In the genomic region with DNA sequence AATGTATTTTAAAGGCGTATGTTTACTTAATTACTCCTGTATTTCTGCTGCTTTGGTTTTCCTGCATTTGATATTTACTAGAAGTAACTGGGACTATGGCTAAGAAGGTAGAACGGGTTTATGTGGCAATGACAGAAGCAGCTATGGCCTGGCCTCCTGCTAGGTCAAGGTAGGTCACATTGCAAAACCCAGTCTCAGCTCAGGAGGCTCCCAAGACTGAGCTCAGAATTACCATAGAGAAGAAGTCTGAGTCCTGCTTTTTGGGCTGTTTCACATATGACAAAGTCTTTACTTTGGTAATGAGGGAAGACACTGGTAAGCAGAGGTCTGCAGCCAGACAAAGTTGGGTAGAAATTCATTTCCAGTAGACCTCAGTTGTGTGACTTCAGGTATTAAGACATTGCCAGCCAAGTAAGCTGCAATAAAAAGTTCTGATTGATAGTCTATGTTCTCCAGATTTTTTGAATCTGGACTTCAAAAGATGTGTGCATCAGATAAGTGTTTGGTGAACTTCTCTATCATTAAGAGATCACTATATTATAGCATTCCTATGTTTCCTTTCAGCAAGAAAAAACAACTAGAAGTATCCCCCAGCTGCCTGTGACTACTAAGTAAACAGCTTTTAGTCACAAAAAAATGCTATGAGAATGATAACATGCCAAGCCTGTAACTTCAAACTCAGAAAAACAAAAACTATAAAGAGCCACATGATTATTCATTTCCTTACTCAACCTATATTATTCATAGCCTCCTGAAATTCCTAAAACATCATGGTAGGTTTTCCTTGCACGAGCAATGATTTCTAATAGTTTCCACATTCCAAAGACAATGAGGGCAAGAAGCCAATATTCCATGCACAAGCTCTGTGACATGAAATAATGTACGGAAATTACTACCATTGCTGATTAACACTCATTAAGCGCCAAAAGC, we compare ENCODE assay signal across 22 cellular contexts.
DNase-seq lines count a peak whose midpoint lies in the region; ATAC-seq and TF ChIP-seq lines count a peak whose summit lies in the region.
"Had no signal": no experiment of that assay in that cellular context is flagged by ENCODE, and none has a peak within 500 bp of the region (broad histone marks: within the 10 kb centered on the region; RNA-seq: fewer than 3 reads in every experiment).

No MANE protein-coding gene starts in this region.

- TF ChIP-seq CTCF in cardiac fibroblast (IDR thresholded peaks at IDR 0.05; ENCODE audit: low read depth, low read length) (no peak), MM.1S (IDR thresholded peaks at IDR 0.05; ENCODE audit: low read length) (no peak)

- peak; percentile 14 for DNase-seq in AG08396 (ENCODE audit: low spot score)
- peak; percentile 78 for DNase-seq in HT1080 (ENCODE audit: low read depth)
- peak; percentile 69 to 85 for DNase-seq in cardiac fibroblast (ENCODE audit: low read depth in 2 of 2)
- peak; percentile 96 for DNase-seq in glomerular endothelial cell (ENCODE audit: extremely low read depth, low read depth, low spot score)
- no peak for DNase-seq in MM.1S
- DNase-seq in NCI-H146 treated with DMSO at 0.1 percent for 48 hours (lab: John Stamatoyannopoulos, UW; ENCODE audit: unreplicated experiment), result no peak
- DNase-seq: activated CD8-positive, alpha-beta T cell treated with anti-CD3 and anti-CD28 coated beads for 36 hours; activated T-cell treated with anti-CD3 and anti-CD28 coated beads, Interleukin-2, amount 50 U/mL, for 48 hours; CD8-positive, alpha-beta T cell; DMS79 treated with DMSO at 0.1 percent for 48 hours; GOT3; left cardiac atrium; NCI-H2029; NCI-H510A; retina; SHP77 treated with DMSO at 0.1 percent for 48 hours; T-helper 17 cell; upper lobe of right lung; WERI-Rb-1 had no signal

- no peak overlapping the region for H3K4me3 ChIP-seq in cardiac fibroblast (replicated peaks in 1 of 2; ENCODE audit: low read depth in 2 of 2, low read length in 2 of 2)
- H3K4me3 ChIP-seq in MM.1S (ENCODE audit: low read length), result no peak overlapping the region
- H3K4me3 ChIP-seq: A549, upper lobe of right lung had no signal

- no peaks in the 10 kb centered on the region for H3F3A ChIP-seq in MM.1S (ENCODE audit: insufficient read depth, low read length)

- H3K27me3 ChIP-seq in MM.1S (replicated peaks; ENCODE audit: insufficient read depth, low read length), result no peaks in the 10 kb centered on the region
- H3K27me3 ChIP-seq: upper lobe of right lung had no signal

- no peak overlapping the region for H3K9ac ChIP-seq in MM.1S (ENCODE audit: low read length)

- H3K9me2 ChIP-seq in MM.1S (replicated peaks; ENCODE audit: insufficient read depth, low read length), result no peaks in the 10 kb centered on the region

- no peaks in the 10 kb centered on the region for H3K79me2 ChIP-seq in MM.1S (ENCODE audit: low read length)

- no peak overlapping the region for H3K27ac ChIP-seq in MM.1S (ENCODE audit: low read length)
- H3K27ac ChIP-seq: A549, upper lobe of right lung, WERI-Rb-1 had no signal

- TF ChIP-seq POLR2A in GM18505 (IDR thresholded peaks at IDR 0.05; ENCODE audit: borderline replicate concordance, extremely low read depth, insufficient read depth, insufficient read length), result no peak

- no peak overlapping the region for H3K4me2 ChIP-seq in MM.1S (ENCODE audit: low read depth, low read length)
- H3K4me2 ChIP-seq: A549 had no signal

- H3K9me3 ChIP-seq in MM.1S (replicated peaks; ENCODE audit: insufficient read depth, low read length), result no peaks in the 10 kb centered on the region
- H3K9me3 ChIP-seq: A549, upper lobe of right lung had no signal

- H4K20me1 ChIP-seq in MM.1S (ENCODE audit: insufficient read depth, low read length), result no peaks in the 10 kb centered on the region

- no peaks in the 10 kb centered on the region for H3K36me3 ChIP-seq in MM.1S (replicated peaks; ENCODE audit: insufficient read depth, low read length)
- H3K36me3 ChIP-seq: upper lobe of right lung, WERI-Rb-1 had no signal

- H2AFZ ChIP-seq in MM.1S (ENCODE audit: low read length), result no peak overlapping the region

- no peaks in the 10 kb centered on the region for H3K4me1 ChIP-seq in MM.1S (ENCODE audit: low read length)
- H3K4me1 ChIP-seq: A549, upper lobe of right lung had no signal

- ATAC-seq in GM18505 (IDR thresholded peaks at IDR 0.05; ENCODE audit: unreplicated experiment) (no peak), GM18870 (IDR thresholded peaks at IDR 0.05; ENCODE audit: unreplicated experiment) (no peak)
- ATAC-seq: A549; activated CD8-positive, alpha-beta T cell treated with anti-CD3 and anti-CD28 coated beads for 36 hours; CD8-positive, alpha-beta T cell; left cardiac atrium; T-helper 17 cell; upper lobe of right lung had no signal

Comparison
In these comparisons a context has a peak if more than half of its experiments do, and no peak if none do; other contexts are left out.
1. DNase-seq: peak in AG08396 (single experiment), HT1080 (single experiment), cardiac fibroblast (2 of 2) and glomerular endothelial cell (single experiment); none in MM.1S (single experiment) and NCI-H146 treated with DMSO at 0.1 percent for 48 hours (single experiment).